Comparison of ENCODE assay signal across 1 cellular context in genomic region chr6:43799671-43800623, GRCh38.
TF ChIP-seq lines count a peak whose summit lies in the region.

No MANE protein-coding gene starts in this region.

TF ChIP-seq in H1, 55 proteins besides CTCF, POLR2A, EP300 and RAD21:
- no peak for TF ChIP-seq SP1 (IDR thresholded peaks at IDR 0.05; ENCODE audit: low read depth, low read length)
- no peak for TF ChIP-seq TAF1 (IDR thresholded peaks at IDR 0.05; ENCODE audit: low read depth, low read length)
- no peak for TF ChIP-seq USF2 (IDR thresholded peaks at IDR 0.05; ENCODE audit: low read length)
- TF ChIP-seq JUND (IDR thresholded peaks at IDR 0.05; ENCODE audit: low read length), result no peak
- no peak for TF ChIP-seq SP4 (IDR thresholded peaks at IDR 0.05; ENCODE audit: low read length)
- TF ChIP-seq EZH2 (IDR thresholded peaks at IDR 0.05; ENCODE audit: low read depth, low read length, severe bottlenecking), result no peak
- TF ChIP-seq TEAD4 (IDR thresholded peaks at IDR 0.05; ENCODE audit: low read depth, low read length), result no peak
- no peak for TF ChIP-seq GABPA (IDR thresholded peaks at IDR 0.05; ENCODE audit: borderline replicate concordance, insufficient read depth, low read length)
- TF ChIP-seq CEBPB (IDR thresholded peaks at IDR 0.05; ENCODE audit: low read depth, low read length), result no peak
- no peak for TF ChIP-seq SIRT6 (IDR thresholded peaks at IDR 0.05; ENCODE audit: low read length)
- no peak for TF ChIP-seq NRF1 (IDR thresholded peaks at IDR 0.05; ENCODE audit: low read depth, low read length)
- no peak for TF ChIP-seq KDM1A (IDR thresholded peaks at IDR 0.05; ENCODE audit: borderline replicate concordance, low read length)
- no peak for TF ChIP-seq RBBP5 (IDR thresholded peaks at IDR 0.05; ENCODE audit: borderline replicate concordance, low read depth, low read length)
- TF ChIP-seq CHD2 (IDR thresholded peaks at IDR 0.05; ENCODE audit: low read length), result no peak
- no peak for TF ChIP-seq BRCA1 (IDR thresholded peaks at IDR 0.05; ENCODE audit: low read depth, low read length)
- TF ChIP-seq SUZ12 (IDR thresholded peaks at IDR 0.05; ENCODE audit: low read length), result no peak
- no peak for TF ChIP-seq EGR1 (IDR thresholded peaks at IDR 0.05; ENCODE audit: borderline replicate concordance, low read depth, low read length)
- no peak for TF ChIP-seq CREB1 (IDR thresholded peaks at IDR 0.05)
- no peak for TF ChIP-seq RNF2 (IDR thresholded peaks at IDR 0.05; ENCODE audit: borderline replicate concordance, low read depth, low read length, missing control alignments, poor library complexity, severe bottlenecking)
- TF ChIP-seq JUN (IDR thresholded peaks at IDR 0.05; ENCODE audit: low read depth, low read length), result no peak
